27 cellular contexts compared by ENCODE assay signal in the genomic region with DNA sequence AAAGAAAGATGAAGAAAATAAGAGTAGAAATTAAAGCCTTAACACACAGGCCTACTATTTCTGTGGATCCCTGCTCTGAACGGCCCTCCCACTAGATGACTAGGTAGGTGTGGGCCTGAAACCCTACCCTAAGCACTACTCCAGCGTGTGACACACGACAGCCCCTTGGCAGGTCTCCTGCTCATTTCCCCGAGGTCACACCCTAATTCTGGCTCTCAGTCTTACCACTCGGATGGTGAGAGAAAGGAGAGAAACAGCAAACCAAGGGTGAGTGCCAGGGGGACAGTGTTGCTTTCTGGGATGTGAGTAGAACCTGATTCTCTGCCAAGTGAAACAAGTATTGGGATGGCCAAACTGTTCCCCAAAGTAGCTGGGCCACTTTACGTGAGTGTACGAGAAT. TPM values are rescaled to one million over a fixed set of nuclear protein-coding genes. Genes with fewer than 3 reads are reported as not detected.
DNase-seq lines count a peak whose midpoint lies in the region; ATAC-seq and TF ChIP-seq lines count a peak whose summit lies in the region.
"Had no signal": no experiment of that assay in that cellular context is flagged by ENCODE, and none has a peak within 500 bp of the region (broad histone marks: within the 10 kb centered on the region; RNA-seq: fewer than 3 reads in every experiment).

No MANE protein-coding gene starts in this region.

- H3K4me3 ChIP-seq in gastroesophageal sphincter (no peak overlapping the region), neuronal stem cell (ENCODE audit: low read length in 2 of 2) (no peak overlapping the region), aorta (ENCODE audit: low read length in 2 of 2) (no peak overlapping the region), uterus (no peak overlapping the region)
- H3K4me3 ChIP-seq: SJSA1, skin epidermis, vagina had no signal

- H3K9me3 ChIP-seq in gastroesophageal sphincter, result no peaks in the 10 kb centered on the region
- H3K9me3 ChIP-seq in neuronal stem cell (replicated peaks in 1 of 2; ENCODE audit: control insufficient read depth in 2 of 2, insufficient read depth in 1 of 2, low read depth in 1 of 2, low read length in 2 of 2), result peaks cover 0 to 1% of the 10 kb centered on the region in 2 donors
- peaks cover 2% of the 10 kb centered on the region for H3K9me3 ChIP-seq in aorta (ENCODE audit: control insufficient read depth, low read length)
- no peaks in the 10 kb centered on the region for H3K9me3 ChIP-seq in uterus
- H3K9me3 ChIP-seq: SJSA1, vagina had no signal

- H3K14ac ChIP-seq in neuronal stem cell (ENCODE audit: low read length), result no peak overlapping the region

- no peak for DNase-seq in Right ventricle myocardium inferior (ENCODE audit: missing footprints)
- no peak for DNase-seq in cardiac septum (ENCODE audit: low spot score)
- no peak for DNase-seq in neuronal stem cell (ENCODE audit: low spot score)
- peak in 1 of 2 donors; percentile 67 for DNase-seq in aorta
- DNase-seq in uterus, result no peak
- DNase-seq in NCI-H2171 treated with DMSO at 0.1 percent for 48 hours (lab: John Stamatoyannopoulos, UW), result no peak
- DNase-seq: activated CD4-positive, alpha-beta T cell treated with anti-CD3 and anti-CD28 coated beads for 48 hours; activated naive CD8-positive, alpha-beta T cell treated with anti-CD3 and anti-CD28 coated beads for 36 hours; HCEC 1CT; NCI-H1436 treated with DMSO at 0.1 percent for 48 hours; NCI-H510A treated with DMSO at 0.1 percent for 48 hours; stimulated activated naive CD4-positive, alpha-beta T cell treated with Interleukin-2 at 50 U/mL for 16 hours; T1000; WERI-Rb-1 had no signal

- H3K36me3 ChIP-seq in gastroesophageal sphincter (no peaks in the 10 kb centered on the region), neuronal stem cell (replicated peaks in 1 of 2; ENCODE audit: control insufficient read depth in 2 of 2, insufficient read depth in 2 of 2, low read length in 2 of 2) (no peaks in the 10 kb centered on the region), aorta (ENCODE audit: control insufficient read depth in 1 of 2, insufficient read depth in 2 of 2, low read length in 1 of 2) (no peaks in the 10 kb centered on the region), uterus (no peaks in the 10 kb centered on the region)
- H3K36me3 ChIP-seq: SJSA1, vagina, WERI-Rb-1 had no signal

- TF ChIP-seq CTCF in gastroesophageal sphincter (IDR thresholded peaks at IDR 0.05) (no peak), uterus (IDR thresholded peaks at IDR 0.05) (no peak)

- no peak overlapping the region for H2BK12ac ChIP-seq in neuronal stem cell (ENCODE audit: low read length)

- H3K27me3 ChIP-seq in gastroesophageal sphincter (no peaks in the 10 kb centered on the region), neuronal stem cell (ENCODE audit: control insufficient read depth in 3 of 3, insufficient read depth in 3 of 3, low read depth in 1 of 3, low read length in 3 of 3) (no peaks in the 10 kb centered on the region), aorta (ENCODE audit: control insufficient read depth in 1 of 2, insufficient read depth in 2 of 2, low read length in 1 of 2) (no peaks in the 10 kb centered on the region), uterus (no peaks in the 10 kb centered on the region)
- H3K27me3 ChIP-seq: SJSA1, vagina had no signal

- H3K27ac ChIP-seq in gastroesophageal sphincter (no peak overlapping the region), neuronal stem cell (replicated peaks; ENCODE audit: low read length) (no peak overlapping the region), aorta (ENCODE audit: low read depth in 1 of 2, low read length in 2 of 2) (no peak overlapping the region), uterus (no peak overlapping the region)
- H3K27ac ChIP-seq: SJSA1, vagina, WERI-Rb-1 had no signal

- H3K23ac ChIP-seq in neuronal stem cell (ENCODE audit: low read depth, low read length, poor library complexity), result no peak overlapping the region

- intact Hi-C loops in Right ventricle myocardium inferior (cut with DNase I), result no loop called here
- intact Hi-C loops in cardiac septum (cut with DNase I), result no loop called here
- intact Hi-C loops in aorta (cut with DNase I), result no loop called here
- intact Hi-C loops in uterus (cut with DNase I; ENCODE audit: low total_unique reads), result no loop called here

- no peak overlapping the region for H4K8ac ChIP-seq in neuronal stem cell (ENCODE audit: low read depth, low read length)

- TF ChIP-seq POLR2A in gastroesophageal sphincter (IDR thresholded peaks at IDR 0.05) (no peak), uterus (IDR thresholded peaks at IDR 0.05) (no peak)

- H3K4me2 ChIP-seq in neuronal stem cell (ENCODE audit: insufficient read depth, low read length, poor library complexity, severe bottlenecking), result no peak overlapping the region

- no peak overlapping the region for H2AK5ac ChIP-seq in neuronal stem cell (ENCODE audit: low read depth, low read length)

- TF ChIP-seq EP300 in gastroesophageal sphincter (IDR thresholded peaks at IDR 0.05), result no peak

- H3K9ac ChIP-seq in neuronal stem cell (ENCODE audit: low read depth, low read length, poor library complexity), result no peak overlapping the region

- 29 to 70% methylated on average over 3 to 6 of the region's 7 CpGs for WGBS in gastroesophageal sphincter (ENCODE audit: low coverage in 1 of 2), 2 donors
- WGBS in neuronal stem cell (ENCODE audit: extremely low coverage in 2 of 2, insufficient read length in 2 of 2, insufficient replicate concordance in 1 of 2), 2 donors, result no CpG with 5 or more reads among the region's 7 CpGs
- WGBS in aorta, 2 donors, result 17 to 24% methylated on average over 7 of the region's 7 CpGs

- H2BK5ac ChIP-seq in neuronal stem cell (ENCODE audit: low read length), result no peak overlapping the region

- peak; percentile 88 for ATAC-seq in Right ventricle myocardium inferior
- ATAC-seq in gastroesophageal sphincter, result peak; percentile 69
- peak; percentile 67 for ATAC-seq in aorta (ENCODE audit: low FRiP score)
- ATAC-seq in GM19035 (IDR thresholded peaks at IDR 0.05; ENCODE audit: unreplicated experiment), result no peak
- ATAC-seq: HepG2; natural killer cell treated with Interleukin-12 subunit alpha and Interleukin-12 subunit beta and Interleukin-15 and Interleukin-18, amount 100 ng/mL, for 72 hours had no signal

- H2AFZ ChIP-seq in neuronal stem cell (ENCODE audit: low read length), result no peak overlapping the region

- H3K4me1 ChIP-seq in gastroesophageal sphincter (no peaks in the 10 kb centered on the region), neuronal stem cell (ENCODE audit: control insufficient read depth in 2 of 2, insufficient read depth in 1 of 2, low read depth in 1 of 2, low read length in 2 of 2) (no peaks in the 10 kb centered on the region), aorta (ENCODE audit: control insufficient read depth in 1 of 2, insufficient read depth in 2 of 2, low read length in 2 of 2) (no peaks in the 10 kb centered on the region), uterus (no peaks in the 10 kb centered on the region)
- H3K4me1 ChIP-seq: SJSA1 had no signal

- H3K18ac ChIP-seq in neuronal stem cell (ENCODE audit: low read length), result peak overlapping the region; percentile 15

- no peak overlapping the region for H4K91ac ChIP-seq in neuronal stem cell (ENCODE audit: low read depth, low read length, poor library complexity)

- H3K79me1 ChIP-seq in neuronal stem cell (ENCODE audit: low read depth, low read length), result no peaks in the 10 kb centered on the region

- no peak overlapping the region for H2BK120ac ChIP-seq in neuronal stem cell (ENCODE audit: low read depth, low read length)

- H3K4ac ChIP-seq in neuronal stem cell (ENCODE audit: low read length), result no peak overlapping the region

- H2BK15ac ChIP-seq in neuronal stem cell (ENCODE audit: low read length), result no peak overlapping the region

RNA-seq across cellular contexts. Expression of a gene that starts 12.1 kb away (rescaled TPM):
- total RNA-seq in Right ventricle myocardium inferior, result not detected
- not detected for total RNA-seq in cardiac septum
- total RNA-seq in gastroesophageal sphincter, result not detected
- polyA plus RNA-seq in neuronal stem cell (2013, experiment 1 of 2), result not detected
- not detected for polyA plus RNA-seq in neuronal stem cell (2013, experiment 2 of 2)
- total RNA-seq in aorta, result not detected
- not detected for polyA plus RNA-seq in aorta
- not detected for total RNA-seq in uterus
- total RNA-seq: A172; activated naive CD8-positive, alpha-beta T cell treated with anti-CD3 and anti-CD28 coated beads for 36 hours; HepG2; kidney epithelial cell; mucosa of gallbladder; natural killer cell treated with Interleukin-12 subunit alpha and Interleukin-12 subunit beta and Interleukin-15 and Interleukin-18, amount 100 ng/mL, for 72 hours; omental fat pad; RPMI7951; SJSA1; temporal lobe; vagina had no signal
- polyA plus RNA-seq: HepG2 had no signal

RNA-seq across cellular contexts. Expression of a gene that starts 57.1 kb away (rescaled TPM):
- 22.7 TPM for total RNA-seq in Right ventricle myocardium inferior
- 25.6 TPM for total RNA-seq in cardiac septum
- 10 to 100 TPM; 46.8 to 60.2 (median 51.8) TPM for total RNA-seq in gastroesophageal sphincter
- polyA plus RNA-seq in neuronal stem cell (2013, experiment 1 of 2), result 42.7 TPM
- 44.7 TPM for polyA plus RNA-seq in neuronal stem cell (2013, experiment 2 of 2)
- 10 to 100 TPM; 25.3 to 45.8 TPM for total RNA-seq in aorta
- 10 to 100 TPM; 20.5 to 23.9 TPM for polyA plus RNA-seq in aorta
- total RNA-seq in uterus, result 10 to 100 TPM; 30.3 to 91.9 (median 34.4) TPM
